ENCODE assay signal across 13 cellular contexts in the genomic region with DNA sequence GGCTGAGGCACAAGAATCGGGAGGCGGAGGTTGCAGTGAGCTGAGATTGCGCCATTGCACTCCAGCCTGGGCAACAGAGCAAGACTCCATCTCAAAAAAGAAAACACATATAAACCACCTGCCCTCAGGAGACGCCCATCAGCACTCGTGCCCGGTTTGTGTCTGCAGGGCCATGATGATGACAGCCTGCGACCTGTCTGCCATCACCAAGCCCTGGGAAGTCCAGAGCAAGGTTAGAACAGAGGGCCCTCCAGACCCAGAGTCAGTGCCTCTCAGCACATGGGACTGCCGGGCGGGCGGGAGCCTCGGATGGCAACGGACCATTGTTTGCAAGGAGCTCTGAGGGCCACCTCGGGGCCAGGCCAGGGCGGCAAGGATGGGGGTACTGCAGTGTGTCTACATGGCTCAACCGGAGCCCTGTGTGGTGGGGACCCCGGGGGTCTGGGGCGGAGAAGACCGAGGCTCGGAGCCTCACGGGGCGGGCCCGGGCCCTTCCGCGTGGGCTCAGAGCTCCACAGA. TPM values are rescaled to one million over a fixed set of nuclear protein-coding genes. Genes with fewer than 3 reads are reported as not detected.
DNase-seq lines count a peak whose midpoint lies in the region; ATAC-seq, FAIRE-seq and TF ChIP-seq lines count a peak whose summit lies in the region.
"Had no signal": no experiment of that assay in that cellular context is flagged by ENCODE, and none has a peak within 500 bp of the region (broad histone marks: within the 10 kb centered on the region; RNA-seq: fewer than 3 reads in every experiment).

No MANE protein-coding gene starts in this region.

- H3K4me3 ChIP-seq in lower lobe of right lung = peak overlapping the region; percentile 81

- H3K27me3 ChIP-seq in lower lobe of right lung (ENCODE audit: low read depth) = no peaks in the 10 kb centered on the region

- no peaks in the 10 kb centered on the region for H3K9me3 ChIP-seq in lower lobe of right lung

- intact Hi-C loops in Right ventricle myocardium superior (cut with DNase I) (no loop called here), left cardiac atrium (cut with DNase I) (no loop called here), lower lobe of right lung (cut with DNase I) (no loop called here)

- TF ChIP-seq POLR2A in GM12892 (IDR thresholded peaks at IDR 0.05; ENCODE audit: low read depth, low read length) = no peak

- peaks cover 6 to 14% of the 10 kb centered on the region in 2 donors for H3K36me3 Mint-ChIP-seq in activated naive CD4-positive, alpha-beta T cell treated with anti-CD3 and anti-CD28 coated beads, Interleukin-2, amount 50 U/mL, for 72 hours

- peaks cover 5 to 12% of the 10 kb centered on the region in 2 donors for H3K9me3 Mint-ChIP-seq in activated naive CD4-positive, alpha-beta T cell treated with anti-CD3 and anti-CD28 coated beads, Interleukin-2, amount 50 U/mL, for 72 hours

- H3K36me3 ChIP-seq in lower lobe of right lung = no peaks in the 10 kb centered on the region

- TF ChIP-seq CTCF in lower lobe of right lung (IDR thresholded peaks at IDR 0.05) = no peak

- H3K27ac Mint-ChIP-seq in activated naive CD4-positive, alpha-beta T cell treated with anti-CD3 and anti-CD28 coated beads, Interleukin-2, amount 50 U/mL, for 72 hours = peak overlapping the region; percentile 87 to 90

- DNase-seq in Right ventricle myocardium superior (peak; percentile 40), left cardiac atrium (no peak), lower lobe of right lung (peak; percentile 45), substantia nigra (lab: John Stamatoyannopoulos, UW) (no peak), COLO829 (ENCODE audit: low spot score) (no peak), GM12892 (ENCODE audit: insufficient read length) (no peak), CD1c-positive myeloid dendritic cell (ENCODE audit: extremely low spot score) (no peak)
- DNase-seq in activated naive CD4-positive, alpha-beta T cell treated with anti-CD3 and anti-CD28 coated beads, Interleukin-2, amount 50 U/mL, for 72 hours (ENCODE audit: low spot score in 2 of 2) = peak in 1 of 2 donors; percentile 54
- DNase-seq: MV-4-11, NCI-H748 treated with DMSO at 0.1 percent for 48 hours had no signal

- H3K27ac ChIP-seq in lower lobe of right lung (no peak overlapping the region), substantia nigra (ENCODE audit: low read depth, low read length, poor library complexity, severe bottlenecking) (peak overlapping the region; percentile 83)
- H3K27ac ChIP-seq: C4-2B, HL-60, SK-N-MC had no signal

- no peak for FAIRE-seq in GM12892 (lab: Jason Lieb, UNC)

- ATAC-seq in Right ventricle myocardium superior (ENCODE audit: poor library complexity) = no peak
- no peak for ATAC-seq in left cardiac atrium
- ATAC-seq in activated naive CD4-positive, alpha-beta T cell treated with anti-CD3 and anti-CD28 coated beads, Interleukin-2, amount 50 U/mL, for 72 hours = no peak
- ATAC-seq in lower lobe of right lung = no peak

- peaks cover 17% of the 10 kb centered on the region for H3K4me1 ChIP-seq in lower lobe of right lung

RNA-seq across cellular contexts. Expression of gene ATP5ME, which starts 9.3 kb away (rescaled TPM):
- 1,145 TPM for total RNA-seq in Right ventricle myocardium superior
- total RNA-seq in left cardiac atrium = 100 to 1,000 TPM; 770 to 781 TPM
- total RNA-seq in activated naive CD4-positive, alpha-beta T cell treated with anti-CD3 and anti-CD28 coated beads, Interleukin-2, amount 50 U/mL, for 72 hours = 100 to 1,000 TPM; 131 to 221 TPM
- 173 TPM for total RNA-seq in lower lobe of right lung
- polyA plus RNA-seq in GM12892 (2012; ENCODE audit: missing spikeins) = 693 TPM

RNA-seq across cellular contexts. Expression of gene MYL5, which starts 9.6 kb away (rescaled TPM):
- total RNA-seq in Right ventricle myocardium superior (3.7 TPM), left cardiac atrium (1 to 10 TPM; 5.4 to 5.9 TPM), lower lobe of right lung (9.7 TPM)
- total RNA-seq in activated naive CD4-positive, alpha-beta T cell treated with anti-CD3 and anti-CD28 coated beads, Interleukin-2, amount 50 U/mL, for 72 hours = 10 to 100 TPM in 1 of 2 donors, 1 to 10 TPM in 1; 7.4 to 21.8 TPM
- 14.0 TPM for polyA plus RNA-seq in GM12892 (2012; ENCODE audit: missing spikeins)

RNA-seq across cellular contexts. Expression of gene SLC49A3, which starts 24.2 kb away (rescaled TPM):
- 14.6 TPM for total RNA-seq in Right ventricle myocardium superior
- 10 to 100 TPM; 14.0 to 17.2 TPM for total RNA-seq in left cardiac atrium
- total RNA-seq in activated naive CD4-positive, alpha-beta T cell treated with anti-CD3 and anti-CD28 coated beads, Interleukin-2, amount 50 U/mL, for 72 hours = 1 to 10 TPM in 1 of 2 donors, under 1 TPM in 1; 0.59 to 1.3 TPM
- total RNA-seq in lower lobe of right lung = 31.5 TPM
- not detected for polyA plus RNA-seq in GM12892 (2012; ENCODE audit: missing spikeins)

RNA-seq across cellular contexts. Expression of gene PDE6B, which starts 39.4 kb away (rescaled TPM):
- total RNA-seq in Right ventricle myocardium superior (1.1 TPM), left cardiac atrium (1 to 10 TPM; 4.7 to 5.2 TPM), lower lobe of right lung (5.5 TPM)
- total RNA-seq in activated naive CD4-positive, alpha-beta T cell treated with anti-CD3 and anti-CD28 coated beads, Interleukin-2, amount 50 U/mL, for 72 hours = 10 to 100 TPM in 1 of 2 donors, 1 to 10 TPM in 1; 8.4 to 16.6 TPM
- polyA plus RNA-seq in GM12892 (2012; ENCODE audit: missing spikeins) = 1.0 TPM

RNA-seq across cellular contexts. Expression of gene PCGF3, which starts 40.9 kb away (rescaled TPM):
- total RNA-seq in Right ventricle myocardium superior (20.8 TPM), left cardiac atrium (10 to 100 TPM; 21.4 to 26.6 TPM), lower lobe of right lung (44.8 TPM)
- 10 to 100 TPM; 23.0 to 25.9 TPM for total RNA-seq in activated naive CD4-positive, alpha-beta T cell treated with anti-CD3 and anti-CD28 coated beads, Interleukin-2, amount 50 U/mL, for 72 hours
- polyA plus RNA-seq in GM12892 (2012; ENCODE audit: missing spikeins) = 23.3 TPM

Comparison
In these comparisons a context has a peak if more than half of its experiments do, and no peak if none do; other contexts are left out.
1. DNase-seq: peak in Right ventricle myocardium superior (single experiment) and lower lobe of right lung (single experiment); none in left cardiac atrium (single experiment), substantia nigra (0 of 49), COLO829 (single experiment), GM12892 (single experiment) and CD1c-positive myeloid dendritic cell (single experiment).